ENCODE assay signal across 8 cellular contexts in the genomic region with DNA sequence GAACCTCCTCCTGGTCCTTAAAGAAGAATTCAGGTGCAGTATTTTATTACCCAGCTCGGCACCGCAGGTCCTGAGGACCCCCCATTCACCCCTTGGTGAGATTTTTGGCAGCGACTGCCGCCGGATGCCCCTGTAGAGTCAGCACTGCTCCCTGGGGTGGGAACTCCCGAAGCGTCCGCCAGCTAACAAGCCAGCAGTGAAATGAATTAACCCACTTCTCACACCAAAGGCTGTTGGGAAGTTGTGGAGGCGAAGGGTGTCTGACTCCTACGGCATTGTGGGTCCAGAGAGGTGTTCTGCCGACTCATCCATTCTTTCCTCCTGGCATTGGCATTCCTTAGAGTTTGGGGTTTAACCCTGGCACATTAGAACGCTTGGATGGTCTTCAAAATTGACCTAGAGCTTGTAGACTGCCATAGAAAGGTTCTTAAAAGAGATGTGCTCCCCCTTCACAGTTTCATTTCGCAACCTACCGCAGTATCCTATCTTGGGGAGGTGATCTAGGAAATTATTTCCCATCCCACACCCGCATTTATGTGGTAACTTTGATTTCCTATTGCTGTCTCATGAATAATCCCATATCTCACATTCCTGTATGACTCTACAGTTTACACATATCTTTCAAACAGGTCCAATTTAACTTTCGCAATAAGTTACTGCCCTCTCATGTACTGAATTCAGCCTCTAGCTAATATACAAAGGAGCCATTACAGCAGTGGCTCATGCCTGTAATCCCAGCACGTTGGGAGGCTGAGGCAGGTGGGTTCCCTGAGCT. TPM values are rescaled to one million over a fixed set of nuclear protein-coding genes. Genes with fewer than 3 reads are reported as not detected.
DNase-seq lines count a peak whose midpoint lies in the region; ATAC-seq and TF ChIP-seq lines count a peak whose summit lies in the region.

No MANE protein-coding gene starts in this region.

- no peak overlapping the region for H3K9ac ChIP-seq in mammary epithelial cell (ENCODE audit: insufficient read depth, low read length)
- no peak overlapping the region for H3K9ac ChIP-seq in muscle layer of colon (ENCODE audit: low read length)

- intact Hi-C loops in mammary epithelial cell (cut with micrococcal nuclease): loop anchor here (2.0 kb wide), 1 partner anchor 39 kb away; the partner anchor contains the start of gene RPL22L1
- intact Hi-C loops in activated CD8-positive, alpha-beta T cell treated with anti-CD3 and anti-CD28 coated beads for 36 hours (cut with micrococcal nuclease): loop anchor here (5.0 kb wide), 1 partner anchor 42 kb away; no protein-coding TSS in a partner anchor
- intact Hi-C loops in prostate gland (cut with DNase I): loop anchor here (2.0 kb wide), 1 partner anchor 39 kb away; the partner anchor contains the start of gene RPL22L1

- dilution Hi-C loops in mammary epithelial cell (cut with HindIII; ENCODE audit: low sequenced_read_pairs): no loop called here

- no peaks in the 10 kb centered on the region for H3K27me3 Mint-ChIP-seq in activated CD8-positive, alpha-beta T cell treated with anti-CD3 and anti-CD28 coated beads for 36 hours

- H3K27me3 ChIP-seq in mammary epithelial cell (ENCODE audit: insufficient read depth, low read length) (no peaks in the 10 kb centered on the region), muscle layer of colon (ENCODE audit: control insufficient read depth in 1 of 2, insufficient read depth in 2 of 2, low read length in 2 of 2) (no peaks in the 10 kb centered on the region), prostate gland (replicated peaks; ENCODE audit: insufficient read depth) (no peaks in the 10 kb centered on the region)

- H3K27ac ChIP-seq in mammary epithelial cell (ENCODE audit: insufficient read depth, low read depth, low read length) (peak overlapping the region; percentile 31), muscle layer of colon (ENCODE audit: low read depth, low read length) (no peak overlapping the region), prostate gland (no peak overlapping the region)

- H2AFZ ChIP-seq in mammary epithelial cell (ENCODE audit: low read depth, low read length): peak overlapping the region; percentile 64

- no peak for TF ChIP-seq POLR2A in prostate gland (IDR thresholded peaks at IDR 0.05)

- H3K4me2 ChIP-seq in mammary epithelial cell (ENCODE audit: insufficient read depth, low read depth, low read length): peak overlapping the region; percentile 22

- no peak for ATAC-seq in activated CD8-positive, alpha-beta T cell treated with anti-CD3 and anti-CD28 coated beads for 36 hours

- POLR2A ChIA-PET in activated CD8-positive, alpha-beta T cell treated with anti-CD3 and anti-CD28 coated beads for 36 hours (lab: Charles Lee): interaction anchor here (0.6 to 2.5 kb wide), 3 partner anchors 40 to 1804 kb away, joined by 3 to 26 read pairs (median 3); partner anchors contain the start of gene RPL22L1

- H3K36me3 Mint-ChIP-seq in activated CD8-positive, alpha-beta T cell treated with anti-CD3 and anti-CD28 coated beads for 36 hours (ENCODE audit: low read depth): peaks cover 5% of the 10 kb centered on the region

- 39% methylated on average over 11 of the region's 17 CpGs for WGBS in mammary epithelial cell (ENCODE audit: low coverage, missing lambda C conversion rate)
- WGBS in prostate gland: 88% methylated on average over 17 of the region's 17 CpGs

- BruUV-seq in mammary epithelial cell (replicated peaks; lab: Mats Ljungman, UMichigan): TSS peak; percentile 87

- in situ Hi-C loops in mammary epithelial cell (cut with MboI; ENCODE audit: low sequenced_read_pairs in 2 of 2): no loop called here

- no peak overlapping the region for H3K27ac Mint-ChIP-seq in activated CD8-positive, alpha-beta T cell treated with anti-CD3 and anti-CD28 coated beads for 36 hours

- no peak overlapping the region for H3K4me3 Mint-ChIP-seq in activated CD8-positive, alpha-beta T cell treated with anti-CD3 and anti-CD28 coated beads for 36 hours

- DNase-seq in AG08396 (ENCODE audit: low spot score) (peak; percentile 82), HT1080 (ENCODE audit: low read depth) (peak; percentile 97), mammary epithelial cell (peak; percentile 95), prostate gland (ENCODE audit: low spot score) (no peak), DMS153 treated with DMSO at 0.1 percent for 48 hours (lab: John Stamatoyannopoulos, UW; ENCODE audit: unreplicated experiment) (no peak), NCI-H146 treated with DMSO at 0.1 percent for 48 hours (lab: John Stamatoyannopoulos, UW; ENCODE audit: unreplicated experiment) (no peak)
- no peak for DNase-seq in activated CD8-positive, alpha-beta T cell treated with anti-CD3 and anti-CD28 coated beads for 36 hours

- H3K9me3 ChIP-seq in mammary epithelial cell (replicated peaks; ENCODE audit: insufficient read depth, low read length) (peaks cover 13% of the 10 kb centered on the region), muscle layer of colon (ENCODE audit: low read length) (no peaks in the 10 kb centered on the region), prostate gland (no peaks in the 10 kb centered on the region)

- CTCF ChIA-PET in mammary epithelial cell (lab: Charles Lee; ENCODE audit: low non-redundant PET): interaction anchor here (0.6 kb wide), 1 partner anchor 61 kb away, joined by 4 read pairs; no protein-coding TSS in a partner anchor
- CTCF ChIA-PET in activated CD8-positive, alpha-beta T cell treated with anti-CD3 and anti-CD28 coated beads for 36 hours (lab: Charles Lee): interaction anchor here (1.7 kb wide), 1 partner anchor 39 kb away, joined by 5 read pairs; the partner anchor contains the start of gene RPL22L1

- H3K4me3 ChIP-seq in mammary epithelial cell (replicated peaks in 1 of 3; ENCODE audit: insufficient read depth in 1 of 3, low read depth in 2 of 3, low read length in 3 of 3): no peak overlapping the region
- H3K4me3 ChIP-seq in muscle layer of colon (ENCODE audit: low read depth in 1 of 2, low read length in 2 of 2): peak overlapping the region; percentile 81 to 87
- no peak overlapping the region for H3K4me3 ChIP-seq in prostate gland

- peaks cover 28% of the 10 kb centered on the region for H3K79me2 ChIP-seq in mammary epithelial cell (ENCODE audit: insufficient read depth, low read length)

- H3K4me1 ChIP-seq in mammary epithelial cell (ENCODE audit: insufficient read depth, low read length) (peaks cover 18% of the 10 kb centered on the region), muscle layer of colon (ENCODE audit: insufficient read depth, low read length) (peaks cover 11% of the 10 kb centered on the region), prostate gland (replicated peaks) (no peaks in the 10 kb centered on the region)

- peaks cover 25% of the 10 kb centered on the region for H3K4me1 Mint-ChIP-seq in activated CD8-positive, alpha-beta T cell treated with anti-CD3 and anti-CD28 coated beads for 36 hours (ENCODE audit: low read depth)

- H3K36me3 ChIP-seq in mammary epithelial cell (ENCODE audit: insufficient read depth, low read length) (no peaks in the 10 kb centered on the region), muscle layer of colon (ENCODE audit: insufficient read depth, low read length) (no peaks in the 10 kb centered on the region), prostate gland (no peaks in the 10 kb centered on the region)

- H4K20me1 ChIP-seq in mammary epithelial cell (ENCODE audit: insufficient read depth, low read length): no peaks in the 10 kb centered on the region

- TF ChIP-seq CTCF in mammary epithelial cell (conservative IDR thresholded peaks at IDR 0.05 in 1 of 2, IDR thresholded peaks at IDR 0.05 in 1 of 2; ENCODE audit: extremely low read depth in 1 of 2, insufficient read depth in 1 of 2, low read depth in 1 of 2, low read length in 2 of 2) (no peak), prostate gland (IDR thresholded peaks at IDR 0.05) (no peak)
- TF ChIP-seq CTCF in activated CD8-positive, alpha-beta T cell treated with anti-CD3 and anti-CD28 coated beads for 36 hours (IDR thresholded peaks at IDR 0.05): no peak

- H3K9me3 Mint-ChIP-seq in activated CD8-positive, alpha-beta T cell treated with anti-CD3 and anti-CD28 coated beads for 36 hours: peaks cover 8% of the 10 kb centered on the region

RNA-seq across cellular contexts. Expression of gene EIF5A2, which starts 0.9 kb away (rescaled TPM):
- 30.6 and 33.3 TPM in 2 replicates for total RNA-seq in HT1080 (2014; rRNA removed; shearing (Covaris generic))
- polyA plus RNA-seq in HT1080 (2015; cell fraction: cytosol; rRNA removed): 16.5 and 27.7 TPM in 2 replicates
- 9.9 and 13.2 TPM in 2 replicates for polyA plus RNA-seq in HT1080 (2015; cell fraction: nucleus; rRNA removed)
- total RNA-seq in mammary epithelial cell (10 to 100 TPM; 10.7 to 22.8 TPM), prostate gland (1 to 10 TPM; 1.3 to 3.1 TPM)
- 14.6 TPM for polyA plus RNA-seq in mammary epithelial cell
- polyA minus RNA-seq in mammary epithelial cell: 6.2 TPM
- 1 to 10 TPM; 5.2 to 9.5 TPM for total RNA-seq in activated CD8-positive, alpha-beta T cell treated with anti-CD3 and anti-CD28 coated beads for 36 hours

RNA-seq across cellular contexts. Expression of gene RPL22L1, which starts 39.3 kb away (rescaled TPM):
- 337 and 467 TPM in 2 replicates for total RNA-seq in HT1080 (2014; rRNA removed; shearing (Covaris generic))
- polyA plus RNA-seq in HT1080 (2015; cell fraction: cytosol; rRNA removed): 1,775 and 1,800 TPM in 2 replicates
- polyA plus RNA-seq in HT1080 (2015; cell fraction: nucleus; rRNA removed): 643 and 722 TPM in 2 replicates
- 100 to 1,000 TPM in 1 of 2 donors, 10 to 100 TPM in 1; 30.7 to 227 TPM for total RNA-seq in mammary epithelial cell
- 193 TPM for polyA plus RNA-seq in mammary epithelial cell
- 21.8 TPM for polyA minus RNA-seq in mammary epithelial cell
- 100 to 1,000 TPM; 421 to 453 TPM for total RNA-seq in activated CD8-positive, alpha-beta T cell treated with anti-CD3 and anti-CD28 coated beads for 36 hours
- total RNA-seq in prostate gland: 10 to 100 TPM; 17.8 to 60.8 TPM

Comparison
In these comparisons a context has a peak if more than half of its experiments do, and no peak if none do; other contexts are left out.
1. DNase-seq: peak in AG08396 (single experiment), HT1080 (single experiment) and mammary epithelial cell (single experiment); none in activated CD8-positive, alpha-beta T cell treated with anti-CD3 and anti-CD28 coated beads for 36 hours (single experiment), prostate gland (single experiment), DMS153 treated with DMSO at 0.1 percent for 48 hours (single experiment) and NCI-H146 treated with DMSO at 0.1 percent for 48 hours (single experiment).
2. H3K4me3 ChIP-seq: peak in muscle layer of colon (2 of 2); none in mammary epithelial cell (0 of 3) and prostate gland (0 of 2).